7 cellular contexts compared by ENCODE assay signal in genomic region chr14:90368946-90369721, GRCh38. TPM values are rescaled to one million over a fixed set of nuclear protein-coding genes. Genes with fewer than 3 reads are reported as not detected.
DNase-seq lines count a peak whose midpoint lies in the region; ATAC-seq lines count a peak whose summit lies in the region.

No MANE protein-coding gene starts in this region.

- H3K36me3 Mint-ChIP-seq in naive B cell, result no peaks in the 10 kb centered on the region

- no peak overlapping the region for H3K27ac Mint-ChIP-seq in naive B cell

- H3K4me3 Mint-ChIP-seq in naive B cell, result no peak overlapping the region

- ATAC-seq in naive B cell (ENCODE audit: low read depth in 2 of 2), result peak; percentile 64 to 70
- ATAC-seq in GM18517 (IDR thresholded peaks at IDR 0.05; ENCODE audit: unreplicated experiment), result no peak
- ATAC-seq in GM21825 (IDR thresholded peaks at IDR 0.05; ENCODE audit: unreplicated experiment), result no peak

- no peaks in the 10 kb centered on the region for H3K9me3 Mint-ChIP-seq in naive B cell

- H3K4me1 Mint-ChIP-seq in naive B cell, result no peaks in the 10 kb centered on the region

- H3K27me3 Mint-ChIP-seq in naive B cell, result peaks cover 3 to 15% (median 8%) of the 10 kb centered on the region in 3 donors

- DNase-seq in EL, result peak; percentile 50
- DNase-seq in NCI-H1417 treated with DMSO at 0.1 percent for 48 hours (lab: John Stamatoyannopoulos, UW), result peak; percentile 6
- peak; percentile 10 for DNase-seq in naive B cell
- no peak for DNase-seq in activated effector memory CD4-positive, alpha-beta T cell treated with Interleukin-2 at 50 U/mL for 16 hours

- H3K27ac ChIP-seq in cingulate gyrus (ENCODE audit: low read depth, low read length), result peak overlapping the region; percentile 12

RNA-seq across cellular contexts. Expression of gene CALM1, which starts 27.7 kb away (rescaled TPM):
- polyA plus RNA-seq in naive B cell (ENCODE audit: low read depth in 6 of 6), result 1,000 to 10,000 TPM; 1,004 to 1,312 (median 1,081) TPM

RNA-seq across cellular contexts. Expression of gene NRDE2, which starts 37.4 kb away (rescaled TPM):
- polyA plus RNA-seq in naive B cell (ENCODE audit: low read depth in 6 of 6), result 10 to 100 TPM in 5 of 6 donors, 1 to 10 TPM in 1; 9.9 to 21.0 (median 15.2) TPM

Comparison
In these comparisons a context has a peak if more than half of its experiments do, and no peak if none do; other contexts are left out.
1. ATAC-seq: peak in naive B cell (2 of 2); none in GM18517 (single experiment) and GM21825 (single experiment).